ENCODE assay signal across 8 cellular contexts in genomic region chr2:168552450-168552856, GRCh38.
DNase-seq lines count a peak whose midpoint lies in the region; ATAC-seq and TF ChIP-seq lines count a peak whose summit lies in the region.

No MANE protein-coding gene starts in this region.

- DNase-seq in GM06990 (ENCODE audit: extremely low read depth, insufficient read length) (peak; percentile 48), SIG-M5 treated with dmso at 0.1 percent for 504 hours (lab: John Stamatoyannopoulos, UW; ENCODE audit: unreplicated experiment) (peak; percentile 73), retina (no peak), pons (ENCODE audit: low spot score) (no peak)
- no peak for DNase-seq in stimulated activated CD8-positive, alpha-beta memory T cell treated with anti-CD3 and anti-CD28 coated beads, Interleukin-4, amount 100 ng/mL, for 48 hours
- DNase-seq in activated CD4-positive, alpha-beta T cell treated with anti-CD3 and anti-CD28 coated beads, Interleukin-2, amount 50 U/mL, for 48 hours: no peak

- H3K4me3 ChIP-seq in GM06990 (replicated peaks; ENCODE audit: low read depth, low read length): no peak overlapping the region

- peak; percentile 92 for ATAC-seq in GM21528 (IDR thresholded peaks at IDR 0.05; ENCODE audit: low FRiP score, unreplicated experiment)
- ATAC-seq in HG03575 (IDR thresholded peaks at IDR 0.05; ENCODE audit: extremely low read depth, insufficient number of reproducible peaks, low FRiP score, unreplicated experiment): peak; percentile 91

- no peaks in the 10 kb centered on the region; the same call in 1 of the 2 replicates for H3K36me3 ChIP-seq in GM06990 (ENCODE audit: control insufficient read depth, insufficient read depth, low read length)

- no peak for TF ChIP-seq CTCF in GM06990 (IDR thresholded peaks at IDR 0.05; ENCODE audit: insufficient read depth, low read length, poor library complexity, severe bottlenecking)

- H3K27me3 ChIP-seq in GM06990 (replicated peaks; ENCODE audit: control insufficient read depth, insufficient read depth, low read length): no peaks in the 10 kb centered on the region

Comparison
In these comparisons a context has a peak if more than half of its experiments do, and no peak if none do; other contexts are left out.
1. DNase-seq: peak in GM06990 (single experiment) and SIG-M5 treated with dmso at 0.1 percent for 504 hours (single experiment); none in retina (single experiment), stimulated activated CD8-positive, alpha-beta memory T cell treated with anti-CD3 and anti-CD28 coated beads, Interleukin-4, amount 100 ng/mL, for 48 hours (single experiment), pons (single experiment) and activated CD4-positive, alpha-beta T cell treated with anti-CD3 and anti-CD28 coated beads, Interleukin-2, amount 50 U/mL, for 48 hours (0 of 2).